Comparison of ENCODE assay signal across 9 cellular contexts in the genomic region with DNA sequence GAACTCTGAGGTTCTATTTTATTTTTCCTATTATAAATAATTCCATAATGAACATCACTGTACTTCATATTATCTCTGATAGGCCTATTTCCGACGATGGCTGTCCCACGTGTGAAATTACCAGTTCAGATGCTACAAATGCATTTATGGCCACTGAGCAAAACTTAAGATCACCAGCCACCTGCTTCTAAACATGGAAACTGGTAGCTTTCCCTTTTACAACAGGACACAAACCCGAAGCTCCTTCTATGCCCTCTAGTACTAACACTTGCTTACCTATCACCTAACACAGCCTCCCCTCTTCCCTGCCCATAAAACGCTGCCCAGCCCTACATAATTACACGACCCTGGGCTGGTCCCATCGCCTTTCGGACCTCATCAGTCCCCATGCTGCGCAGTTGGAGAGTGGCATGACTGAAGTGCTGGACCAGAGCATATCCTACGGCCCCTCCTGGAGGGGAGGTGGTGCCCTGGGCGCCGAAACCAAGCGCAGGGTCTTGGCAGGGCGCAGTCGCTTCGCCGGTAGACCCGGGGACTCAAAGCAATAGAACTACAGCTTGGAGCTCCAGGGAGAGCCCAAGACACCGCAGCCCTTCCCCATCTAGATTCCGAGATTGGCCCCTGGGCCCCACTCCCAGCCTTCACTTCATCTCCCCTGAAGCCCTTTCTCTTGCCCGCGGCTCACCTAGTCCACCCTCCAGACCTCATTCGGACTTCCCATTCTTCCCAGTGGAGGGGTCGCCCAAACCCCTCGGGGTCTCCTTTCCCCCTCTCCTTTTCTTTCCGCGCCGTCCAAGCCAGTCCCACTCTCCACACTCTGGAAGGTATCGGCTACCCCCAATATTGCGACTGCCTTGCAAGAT. TPM values are rescaled to one million over a fixed set of nuclear protein-coding genes. Genes with fewer than 3 reads are reported as not detected.
DNase-seq lines count a peak whose midpoint lies in the region; ATAC-seq, FAIRE-seq and TF ChIP-seq lines count a peak whose summit lies in the region.
"Had no signal": no experiment of that assay in that cellular context is flagged by ENCODE, and none has a peak within 500 bp of the region (broad histone marks: within the 10 kb centered on the region; RNA-seq: fewer than 3 reads in every experiment).

No MANE protein-coding gene starts in this region.

- 9% methylated on average over 30 of the region's 30 CpGs for WGBS in K562 (ENCODE audit: insufficient coverage, low coverage, missing lambda C conversion rate)

- H3K9me1 ChIP-seq in K562 (ENCODE audit: control insufficient read depth, insufficient read depth, low read length) (no peaks in the 10 kb centered on the region), keratinocyte (ENCODE audit: control insufficient read depth, extremely low read depth, insufficient read depth, low read length) (no peaks in the 10 kb centered on the region)

- peak overlapping the region; percentile 99 for H3K4me2 ChIP-seq in K562 (ENCODE audit: insufficient read depth, low read length)
- peak overlapping the region; percentile 95 for H3K4me2 ChIP-seq in keratinocyte (ENCODE audit: control insufficient read depth, extremely low read depth, insufficient read depth, low read depth, low read length)

- in situ Hi-C loops in Panc1 (cut with HindIII; ENCODE audit: low pct_unique_long_range_greater_than_20kb, low sequenced_read_pairs) (no loop called here), K562 (cut with MboI) (no loop called here)

- DNase-seq in Panc1 (ENCODE audit: low read depth, low spot score), result no peak
- peak; percentile 27 to 34 (median 30) for DNase-seq in K562 (ENCODE audit: extremely low read depth in 1 of 4, low spot score in 3 of 4)
- DNase-seq in keratinocyte (ENCODE audit: low read depth, low spot score), result no peak
- peak; percentile 31 for DNase-seq in stimulated activated CD8-positive, alpha-beta memory T cell treated with anti-CD3 and anti-CD28 coated beads, Interleukin-4, amount 100 ng/mL, for 48 hours
- DNase-seq in DMS114 treated with DMSO at 0.1 percent for 48 hours (lab: John Stamatoyannopoulos, UW; ENCODE audit: unreplicated experiment), result no peak

- peak overlapping the region; percentile 67 for H3K27ac ChIP-seq in C4-2B
- H3K27ac ChIP-seq in Panc1 (ENCODE audit: low read length), result peak overlapping the region; percentile 84
- peak overlapping the region; percentile 31 for H3K27ac ChIP-seq in K562 (ENCODE audit: extremely low read depth, low read depth, low read length)
- peak overlapping the region; percentile 81 for H3K27ac ChIP-seq in keratinocyte (ENCODE audit: control insufficient read depth, insufficient read depth, low read length)

- no peak for FAIRE-seq in K562 (lab: Jason Lieb, UNC)
- FAIRE-seq in keratinocyte (lab: Jason Lieb, UNC), result no peak

- TF ChIP-seq CTCF in C4-2B (conservative IDR thresholded peaks at IDR 0.05) (no peak), Panc1 (IDR thresholded peaks at IDR 0.05) (no peak), K562 (IDR thresholded peaks at IDR 0.05 in 2 of 3, conservative IDR thresholded peaks at IDR 0.05 in 1 of 3; ENCODE audit: insufficient read depth in 2 of 3, low read depth in 1 of 3, low read length in 3 of 3) (no peak), keratinocyte (optimal IDR thresholded peaks at IDR 0.05 in 1 of 3, IDR thresholded peaks at IDR 0.05 in 1 of 3, conservative IDR thresholded peaks at IDR 0.05 in 1 of 3; ENCODE audit: extremely low read depth in 1 of 3, insufficient read depth in 2 of 3, low read length in 3 of 3) (no peak)

- ATAC-seq in GM21390 (IDR thresholded peaks at IDR 0.05; ENCODE audit: unreplicated experiment) (peak; percentile 19), Panc1 (peak; percentile 30), K562 (peak; percentile 41), HG03039 (IDR thresholded peaks at IDR 0.05; ENCODE audit: unreplicated experiment) (no peak)

- BruUV-seq in Panc1 (replicated peaks; lab: Mats Ljungman, UMichigan) (TSS peak; percentile 45), K562 (replicated peaks; lab: Mats Ljungman, UMichigan) (no TSS peak)

- CTCF ChIA-PET in Panc1 (lab: Charles Lee), result no interaction called here
- CTCF ChIA-PET in K562 (lab: Yijun Ruan, JAX; ENCODE audit: low intra/inter-chr PET ratio), result no interaction called here

- peaks cover 8% of the 10 kb centered on the region for H3K4me1 ChIP-seq in Panc1 (ENCODE audit: control insufficient read depth, insufficient read depth, low read length)
- peaks cover 8 to 19% of the 10 kb centered on the region in 2 experiments; a peak in 4 of 5 replicates for H3K4me1 ChIP-seq in K562 (replicated peaks in 1 of 2; ENCODE audit: control insufficient read depth in 2 of 2, insufficient read depth in 2 of 2, low read length in 2 of 2)
- H3K4me1 ChIP-seq in keratinocyte (ENCODE audit: control insufficient read depth, extremely low read depth, insufficient read depth, low read length), result peaks cover 25% of the 10 kb centered on the region

- peak overlapping the region; percentile 94 to 97 for H3K4me3 ChIP-seq in Panc1 (ENCODE audit: low read depth in 2 of 2, low read length in 2 of 2)
- peak overlapping the region; percentile 60 for H3K4me3 ChIP-seq in K562
- H3K4me3 ChIP-seq in keratinocyte (ENCODE audit: control insufficient read depth in 2 of 3, extremely low read depth in 1 of 3, insufficient read depth in 2 of 3, low read depth in 1 of 3, low read length in 3 of 3), result peak overlapping the region; percentile 80 to 99 (median 98)

- H3K9me3 ChIP-seq in Panc1 (ENCODE audit: control insufficient read depth, insufficient read depth, low read depth, low read length), result no peaks in the 10 kb centered on the region
- no peaks in the 10 kb centered on the region for H3K9me3 ChIP-seq in K562 (replicated peaks; ENCODE audit: control insufficient read depth, insufficient read depth, low read depth, low read length)
- H3K9me3 ChIP-seq in keratinocyte (ENCODE audit: control insufficient read depth, low read depth, low read length), result no peaks in the 10 kb centered on the region

- H3K9ac ChIP-seq in K562 (ENCODE audit: insufficient read depth in 1 of 2, low read depth in 2 of 2, low read length in 2 of 2) (peak overlapping the region; percentile 67 to 92), keratinocyte (ENCODE audit: control insufficient read depth, extremely low read depth, insufficient read depth, low read length) (peak overlapping the region; percentile 84)

- peaks cover 13% of the 10 kb centered on the region for H4K20me1 ChIP-seq in K562 (replicated peaks; ENCODE audit: control insufficient read depth, insufficient read depth, low read length)
- H4K20me1 ChIP-seq in keratinocyte (ENCODE audit: control insufficient read depth, extremely low read depth, insufficient read depth, low read length), result no peaks in the 10 kb centered on the region

- TF ChIP-seq POLR2A in K562 (conservative IDR thresholded peaks at IDR 0.05), result no peak

- peak overlapping the region; percentile 90 for H2AFZ ChIP-seq in K562 (ENCODE audit: low read depth, low read length)
- peak overlapping the region; percentile 99 for H2AFZ ChIP-seq in keratinocyte (ENCODE audit: control insufficient read depth, low read length)

- H3K27me3 ChIP-seq in Panc1 (ENCODE audit: control insufficient read depth, insufficient read depth, low read length), result no peaks in the 10 kb centered on the region
- no peaks in the 10 kb centered on the region for H3K27me3 ChIP-seq in K562 (ENCODE audit: control insufficient read depth in 2 of 2, insufficient read depth in 2 of 2, low read length in 2 of 2)
- H3K27me3 ChIP-seq in keratinocyte (ENCODE audit: control insufficient read depth, extremely low read depth, insufficient read depth, low read length), result no peaks in the 10 kb centered on the region

- intact Hi-C loops in Panc1 (cut with micrococcal nuclease; ENCODE audit: unreplicated experiment), result no loop called here
- intact Hi-C loops in K562 (cut with micrococcal nuclease), result loop anchor here (5.0 kb wide), 1 partner anchor 247 kb away; no protein-coding TSS in a partner anchor

- H3K36me3 ChIP-seq in Panc1 (ENCODE audit: control insufficient read depth, insufficient read depth, low read length) (no peaks in the 10 kb centered on the region; the same call in 1 of the 2 replicates), K562 (ENCODE audit: control insufficient read depth, insufficient read depth, low read length) (peaks cover 31% of the 10 kb centered on the region; the same call in 2 of the 3 replicates), keratinocyte (ENCODE audit: control insufficient read depth in 2 of 2, extremely low read depth in 1 of 2, insufficient read depth in 2 of 2, low read length in 2 of 2) (peaks cover 6 to 13% of the 10 kb centered on the region in 2 experiments)

- H3K79me2 ChIP-seq in K562 (ENCODE audit: control insufficient read depth, insufficient read depth, low read length) (peaks cover 39% of the 10 kb centered on the region), keratinocyte (ENCODE audit: control insufficient read depth, insufficient read depth, low read length) (peaks cover 42% of the 10 kb centered on the region)

- no peak for TF ChIP-seq RAD21 in K562 (CRISPR knock-in tag; conservative IDR thresholded peaks at IDR 0.05 in 1 of 2, IDR thresholded peaks at IDR 0.05 in 1 of 2)

- no peak for TF ChIP-seq EP300 in K562 (IDR thresholded peaks at IDR 0.05; ENCODE audit: low read length)

- dilution Hi-C loops in keratinocyte (cut with MboI; ENCODE audit: extremely low pct_ligation_motif_present, low sequenced_read_pairs), result no loop called here

- POLR2A ChIA-PET in Panc1 (lab: Charles Lee) (no interaction called here), K562 (lab: Yijun Ruan, JAX) (no interaction called here)

RNA-seq across cellular contexts. Expression of gene SAP30L, which starts 1.0 kb away (rescaled TPM):
- total RNA-seq in Panc1 (2021; ENCODE audit: unreplicated experiment) (54.6 TPM), K562 (2014; rRNA removed) (17.8 and 22.0 TPM in 2 replicates), K562 (2014; rRNA removed; fragmentation: Illumina TruSeq; extraction: Trizol) (29.4 and 31.0 TPM in 2 replicates), K562 (2015; rRNA removed; fragmentation: Illumina TruSeq; extraction: Trizol) (25.8 and 28.1 TPM in 2 replicates), K562 (2021) (27.5 and 33.6 TPM in 2 replicates)
- polyA plus RNA-seq in Panc1 (2012; ENCODE audit: insufficient read length), result 38.5 TPM
- 15.1 and 22.0 TPM in 2 replicates for total RNA-seq in K562 (2011; cell fraction: chromatin; rRNA removed; ENCODE audit: low replicate concordance)
- 10.0 and 10.2 TPM in 2 replicates for total RNA-seq in K562 (2011; cell fraction: nucleolus; rRNA removed)
- 11.4 and 17.4 TPM in 2 replicates for total RNA-seq in K562 (2011; cell fraction: nucleoplasm; rRNA removed)
- polyA plus RNA-seq in K562 (2011; rRNA removed) (25.6 and 30.0 TPM in 2 replicates), K562 (2014; fragmentation: Illumina TruSeq; extraction: Trizol) (19.4 and 24.9 TPM in 2 replicates), K562 (2014; fragmentation: Nextera tagmentation; extraction: Ambion mirVana) (1 to 10 TPM; 5.1 to 6.8 TPM), K562 (2014; rRNA removed) (28.5 and 31.4 TPM in 2 replicates), keratinocyte (19.8 to 42.1 TPM (median 29.1 TPM) in 3 replicates)
- polyA plus RNA-seq in K562 (2011; cell fraction: cytosol; rRNA removed), result 10.7 and 11.0 TPM in 2 replicates
- 30.7 and 37.8 TPM in 2 replicates for polyA plus RNA-seq in K562 (2011; cell fraction: nucleus; rRNA removed)
- 33.8 and 34.9 TPM in 2 replicates for polyA plus RNA-seq in K562 (2012)
- polyA minus RNA-seq in K562 (2011; rRNA and poly(A)+ RNA removed), result 10.4 and 12.5 TPM in 2 replicates
- polyA minus RNA-seq in K562 (2011; cell fraction: cytosol; rRNA and poly(A)+ RNA removed), result 6.3 and 7.5 TPM in 2 replicates
- 5.5 and 13.8 TPM in 2 replicates for polyA minus RNA-seq in K562 (2011; cell fraction: nucleus; rRNA and poly(A)+ RNA removed)
- 55.9 TPM for polyA plus RNA-seq in keratinocyte (2011; ENCODE audit: low read depth)
- polyA plus RNA-seq in keratinocyte (2011; cell fraction: cytosol; rRNA removed), result 24.2 and 44.2 TPM in 2 replicates
- polyA plus RNA-seq in keratinocyte (2011; cell fraction: nucleus; rRNA removed), result 29.2 and 37.2 TPM in 2 replicates
- 27.9 and 30.3 TPM in 2 replicates for polyA plus RNA-seq in keratinocyte (2012; ENCODE audit: low replicate concordance)
- 5.7 to 13.0 TPM (median 11.3 TPM) in 3 replicates for polyA minus RNA-seq in keratinocyte
- 13.6 TPM for polyA minus RNA-seq in keratinocyte (2011; cell fraction: cytosol; rRNA and poly(A)+ RNA removed)
- 5.3 and 8.4 TPM in 2 replicates for polyA minus RNA-seq in keratinocyte (2011; cell fraction: nucleus; rRNA and poly(A)+ RNA removed)

RNA-seq across cellular contexts. Expression of gene HAND1, which starts 33.2 kb away (rescaled TPM):
- total RNA-seq in Panc1 (2021; ENCODE audit: unreplicated experiment), result 0.10 TPM
- polyA plus RNA-seq in Panc1 (2012; ENCODE audit: insufficient read length), result not detected
- not detected in 2 replicates for total RNA-seq in K562 (2011; cell fraction: chromatin; rRNA removed; ENCODE audit: low replicate concordance)
- not detected in 2 replicates for total RNA-seq in K562 (2011; cell fraction: nucleolus; rRNA removed)
- total RNA-seq in K562 (2011; cell fraction: nucleoplasm; rRNA removed), result not detected in 2 replicates
- not detected in 2 replicates for total RNA-seq in K562 (2014; rRNA removed)
- not detected in 2 replicates for total RNA-seq in K562 (2014; rRNA removed; fragmentation: Illumina TruSeq; extraction: Trizol)
- total RNA-seq in K562 (2015; rRNA removed; fragmentation: Illumina TruSeq; extraction: Trizol), result not detected in 2 replicates
- not detected in 2 replicates for total RNA-seq in K562 (2021)
- not detected in 2 replicates for polyA plus RNA-seq in K562 (2011; rRNA removed)
- polyA plus RNA-seq in K562 (2011; cell fraction: cytosol; rRNA removed), result 0.03 TPM in 1 of 2 replicates, not detected in the other
- not detected in 2 replicates for polyA plus RNA-seq in K562 (2011; cell fraction: nucleus; rRNA removed)
- not detected in 2 replicates for polyA plus RNA-seq in K562 (2012)
- not detected in 2 replicates for polyA plus RNA-seq in K562 (2014; fragmentation: Illumina TruSeq; extraction: Trizol)
- not detected for polyA plus RNA-seq in K562 (2014; fragmentation: Nextera tagmentation; extraction: Ambion mirVana)
- not detected in 2 replicates for polyA plus RNA-seq in K562 (2014; rRNA removed)
- polyA minus RNA-seq in K562 (2011; rRNA and poly(A)+ RNA removed), result not detected in 2 replicates
- polyA minus RNA-seq in K562 (2011; cell fraction: cytosol; rRNA and poly(A)+ RNA removed), result not detected in 2 replicates
- not detected in 2 replicates for polyA minus RNA-seq in K562 (2011; cell fraction: nucleus; rRNA and poly(A)+ RNA removed)
- polyA plus RNA-seq in keratinocyte, result not detected in 3 replicates
- not detected for polyA plus RNA-seq in keratinocyte (2011; ENCODE audit: low read depth)
- not detected in 2 replicates for polyA plus RNA-seq in keratinocyte (2011; cell fraction: cytosol; rRNA removed)
- polyA plus RNA-seq in keratinocyte (2011; cell fraction: nucleus; rRNA removed), result not detected in 2 replicates
- polyA plus RNA-seq in keratinocyte (2012; ENCODE audit: low replicate concordance), result not detected in 2 replicates
- polyA minus RNA-seq in keratinocyte, result not detected in 3 replicates
- not detected for polyA minus RNA-seq in keratinocyte (2011; cell fraction: cytosol; rRNA and poly(A)+ RNA removed)
- not detected in 2 replicates for polyA minus RNA-seq in keratinocyte (2011; cell fraction: nucleus; rRNA and poly(A)+ RNA removed)
- total RNA-seq: SK-MEL-5 had no signal

Comparison
In these comparisons a context has a peak if more than half of its experiments do, and no peak if none do; other contexts are left out.
1. H3K27ac ChIP-seq: peak in every context shown above with its lines; median percentile 84 in Panc1; 81 in keratinocyte; 67 in C4-2B; 31 in K562.
2. DNase-seq: peak in K562 (4 of 4) and stimulated activated CD8-positive, alpha-beta memory T cell treated with anti-CD3 and anti-CD28 coated beads, Interleukin-4, amount 100 ng/mL, for 48 hours (single experiment); none in Panc1 (single experiment), keratinocyte (single experiment) and DMS114 treated with DMSO at 0.1 percent for 48 hours (single experiment).
3. Peak in every context shown above with its lines, with median percentiles within 50 percentile points of each other: H3K4me3 ChIP-seq.